ENCODE assay signal across 1 cellular context in genomic region chr20:5024982-5025381, GRCh38.
TF ChIP-seq lines count a peak whose summit lies in the region.

No MANE protein-coding gene starts in this region.

TF ChIP-seq in HepG2, 621 proteins besides CTCF, POLR2A, EP300 and RAD21 (continued from another document and continues in another):
- TF ChIP-seq ZBTB40 (IDR thresholded peaks at IDR 0.05), result no peak
- TF ChIP-seq ZBTB40 (CRISPR knock-in tag; IDR thresholded peaks at IDR 0.05), result no peak
- TF ChIP-seq SRY (CRISPR knock-in tag; IDR thresholded peaks at IDR 0.05), result no peak
- TF ChIP-seq ZNF292 (CRISPR knock-in tag; IDR thresholded peaks at IDR 0.05; ENCODE audit: borderline replicate concordance, low read depth), result 0 out of 2 replicates have a peak, but pooled peaks have one; percentile 21
- TF ChIP-seq ZNF251 (CRISPR knock-in tag; IDR thresholded peaks at IDR 0.05), result no peak
- TF ChIP-seq NFYB (CRISPR knock-in tag; IDR thresholded peaks at IDR 0.05), result no peak
- no peak for TF ChIP-seq ZC3H4 (CRISPR knock-in tag; IDR thresholded peaks at IDR 0.05; ENCODE audit: borderline replicate concordance)
- 0 out of 2 replicates have a peak, but pooled peaks have one; percentile 40 for TF ChIP-seq ZNF644 (CRISPR knock-in tag; IDR thresholded peaks at IDR 0.05; ENCODE audit: low read depth)
- no peak for TF ChIP-seq ZNF274 (CRISPR knock-in tag; IDR thresholded peaks at IDR 0.05)
- TF ChIP-seq KDM3A (CRISPR knock-in tag; IDR thresholded peaks at IDR 0.05; ENCODE audit: low read depth), result no peak
- TF ChIP-seq ZNF746 (CRISPR knock-in tag; IDR thresholded peaks at IDR 0.05), result no peak
- TF ChIP-seq KMT2A (CRISPR knock-in tag; IDR thresholded peaks at IDR 0.05), result no peak
- TF ChIP-seq FOXP1 (IDR thresholded peaks at IDR 0.05), result no peak
- TF ChIP-seq FOXP1 (CRISPR knock-in tag; IDR thresholded peaks at IDR 0.05), result peak; percentile 61
- TF ChIP-seq SMAD3 (CRISPR knock-in tag; IDR thresholded peaks at IDR 0.05), result 0 out of 2 replicates have a peak, but pooled peaks have one; percentile 24
- TF ChIP-seq ZNF558 (CRISPR knock-in tag; IDR thresholded peaks at IDR 0.05; ENCODE audit: borderline replicate concordance), result no peak
- TF ChIP-seq MYPOP (CRISPR knock-in tag; IDR thresholded peaks at IDR 0.05), result no peak
- TF ChIP-seq NR2C2 (CRISPR knock-in tag; IDR thresholded peaks at IDR 0.05; ENCODE audit: borderline replicate concordance), result no peak
- no peak for TF ChIP-seq ZNF513 (CRISPR knock-in tag; conservative IDR thresholded peaks at IDR 0.05)
- TF ChIP-seq ZNF788 (CRISPR knock-in tag; IDR thresholded peaks at IDR 0.05; ENCODE audit: borderline replicate concordance), result no peak
- no peak for TF ChIP-seq SPEN (CRISPR knock-in tag; IDR thresholded peaks at IDR 0.05; ENCODE audit: low read depth)
- no peak for TF ChIP-seq NR0B2 (CRISPR knock-in tag; IDR thresholded peaks at IDR 0.05)
- no peak for TF ChIP-seq TEAD2 (CRISPR knock-in tag; IDR thresholded peaks at IDR 0.05)
- TF ChIP-seq CBX2 (IDR thresholded peaks at IDR 0.05; ENCODE audit: low read depth, low read length), result no peak
- TF ChIP-seq CBX2 (CRISPR knock-in tag; IDR thresholded peaks at IDR 0.05; ENCODE audit: low read depth), result no peak
- no peak for TF ChIP-seq IRF9 (CRISPR knock-in tag; IDR thresholded peaks at IDR 0.05; ENCODE audit: borderline replicate concordance)
- TF ChIP-seq RERE (CRISPR knock-in tag; IDR thresholded peaks at IDR 0.05; ENCODE audit: low read depth), result no peak
- no peak for TF ChIP-seq ZNF253 (CRISPR knock-in tag; IDR thresholded peaks at IDR 0.05; ENCODE audit: borderline replicate concordance)
- TF ChIP-seq ZSCAN31 (CRISPR knock-in tag; IDR thresholded peaks at IDR 0.05; ENCODE audit: low read depth), result no peak
- TF ChIP-seq NPAS2 (CRISPR knock-in tag; IDR thresholded peaks at IDR 0.05; ENCODE audit: borderline replicate concordance), result no peak
- TF ChIP-seq MBNL3 (CRISPR knock-in tag; conservative IDR thresholded peaks at IDR 0.05), result no peak
- no peak for TF ChIP-seq FOXC1 (CRISPR knock-in tag; IDR thresholded peaks at IDR 0.05; ENCODE audit: borderline replicate concordance)
- TF ChIP-seq FOSL2 (CRISPR knock-in tag; IDR thresholded peaks at IDR 0.05), result peak; percentile 58
- TF ChIP-seq FOXA3 (CRISPR knock-in tag; IDR thresholded peaks at IDR 0.05), result 0 out of 2 replicates have a peak, but pooled peaks have one; percentile 19
- TF ChIP-seq FOXJ3 (CRISPR knock-in tag; IDR thresholded peaks at IDR 0.05; ENCODE audit: borderline replicate concordance), result no peak
- TF ChIP-seq CCDC6 (CRISPR knock-in tag; IDR thresholded peaks at IDR 0.05), result no peak
- no peak for TF ChIP-seq HOXD1 (CRISPR knock-in tag; IDR thresholded peaks at IDR 0.05)
- no peak for TF ChIP-seq RXRB (CRISPR knock-in tag; IDR thresholded peaks at IDR 0.05; ENCODE audit: borderline replicate concordance)
- no peak for TF ChIP-seq SMAD1 (CRISPR knock-in tag; IDR thresholded peaks at IDR 0.05; ENCODE audit: borderline replicate concordance, low read depth)
- TF ChIP-seq SYNCRIP (IDR thresholded peaks at IDR 0.05; ENCODE audit: insufficient read depth, low read depth, low read length), result no peak
- no peak for TF ChIP-seq TGIF2 (CRISPR knock-in tag; IDR thresholded peaks at IDR 0.05)
- TF ChIP-seq ZNF652 (CRISPR knock-in tag; IDR thresholded peaks at IDR 0.05; ENCODE audit: borderline replicate concordance, low read depth), result no peak
- TF ChIP-seq SNAPC2 (CRISPR knock-in tag; IDR thresholded peaks at IDR 0.05), result no peak
- 0 out of 2 replicates have a peak, but pooled peaks have one; percentile 32 for TF ChIP-seq SAP130 (CRISPR knock-in tag; IDR thresholded peaks at IDR 0.05; ENCODE audit: low read depth)
- TF ChIP-seq ZNF275 (CRISPR knock-in tag; IDR thresholded peaks at IDR 0.05; ENCODE audit: borderline replicate concordance), result no peak
- no peak for TF ChIP-seq ZNF207 (IDR thresholded peaks at IDR 0.05; ENCODE audit: borderline replicate concordance)
